8 cellular contexts compared by ENCODE assay signal in the genomic region with DNA sequence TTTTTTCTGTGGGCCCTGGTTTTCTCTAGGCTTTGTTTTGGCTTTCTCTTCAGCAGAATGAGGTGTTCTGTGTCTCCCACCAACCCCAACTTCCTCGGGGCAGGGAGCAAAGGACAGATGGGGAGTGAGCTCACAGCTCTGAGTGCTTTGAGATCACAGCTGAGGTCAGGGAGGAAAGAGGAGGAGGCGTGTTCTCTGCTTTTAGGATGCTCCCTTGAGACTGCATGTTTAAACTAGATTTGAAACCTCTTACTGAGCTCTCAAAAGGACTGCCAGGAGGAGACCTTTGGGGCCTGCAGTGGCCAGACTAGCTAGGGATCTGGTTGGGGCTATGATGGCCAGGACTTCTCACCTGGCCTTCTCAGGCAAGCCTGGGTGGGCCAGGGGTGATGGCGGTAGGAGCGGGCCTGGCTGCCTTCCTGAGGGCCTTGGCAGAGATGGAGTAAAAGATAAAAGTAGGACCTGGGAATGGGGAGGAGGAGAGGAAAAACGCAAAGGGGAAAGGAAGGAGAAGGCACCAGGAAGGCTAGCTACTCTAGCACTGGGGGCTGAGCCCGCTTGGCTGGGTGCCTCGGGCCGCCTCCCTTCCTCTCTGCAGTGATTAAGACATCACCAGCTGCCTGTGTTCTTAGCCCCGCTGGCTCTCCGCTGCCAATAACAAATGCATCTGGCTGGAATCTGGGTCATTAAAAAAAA.
A peak's percentile ranks its signal among the peaks of the same experiment; 100 is the strongest.
DNase-seq lines count a peak whose midpoint lies in the region; ATAC-seq and TF ChIP-seq lines count a peak whose summit lies in the region.

No MANE protein-coding gene starts in this region.

- H3K27ac Mint-ChIP-seq in natural killer cell treated with Interleukin-12 subunit alpha and Interleukin-12 subunit beta and Interleukin-15 and Interleukin-18, amount 100 ng/mL, for 72 hours: no peak overlapping the region

- no peak for TF ChIP-seq CTCF in omental fat pad (IDR thresholded peaks at IDR 0.05)

- H3K4me3 Mint-ChIP-seq in natural killer cell treated with Interleukin-12 subunit alpha and Interleukin-12 subunit beta and Interleukin-15 and Interleukin-18, amount 100 ng/mL, for 72 hours: no peak overlapping the region

- DNase-seq in D341Med (ENCODE audit: low spot score) (peak; percentile 88), NCI-H2171 treated with DMSO at 0.1 percent for 48 hours (lab: John Stamatoyannopoulos, UW) (peak; percentile 100), dedifferentiated amniotic fluid mesenchymal stem cell (ENCODE audit: extremely low spot score) (peak; percentile 53), omental fat pad (ENCODE audit: low spot score) (peak; percentile 57), COLO668 (lab: John Stamatoyannopoulos, UW; ENCODE audit: unreplicated experiment) (no peak), SHP77 (lab: John Stamatoyannopoulos, UW) (no peak)
- no peak for DNase-seq in natural killer cell treated with Interleukin-12 subunit alpha and Interleukin-12 subunit beta and Interleukin-15 and Interleukin-18, amount 100 ng/mL, for 72 hours (ENCODE audit: low spot score)

- H3K36me3 Mint-ChIP-seq in natural killer cell treated with Interleukin-12 subunit alpha and Interleukin-12 subunit beta and Interleukin-15 and Interleukin-18, amount 100 ng/mL, for 72 hours: no peaks in the 10 kb centered on the region

- H3K9me3 Mint-ChIP-seq in natural killer cell treated with Interleukin-12 subunit alpha and Interleukin-12 subunit beta and Interleukin-15 and Interleukin-18, amount 100 ng/mL, for 72 hours: no peaks in the 10 kb centered on the region

- no peaks in the 10 kb centered on the region for H3K27me3 Mint-ChIP-seq in natural killer cell treated with Interleukin-12 subunit alpha and Interleukin-12 subunit beta and Interleukin-15 and Interleukin-18, amount 100 ng/mL, for 72 hours

- ATAC-seq in omental fat pad (ENCODE audit: low FRiP score) (peak; percentile 91), GM21423 (IDR thresholded peaks at IDR 0.05; ENCODE audit: unreplicated experiment) (no peak)
- ATAC-seq in natural killer cell treated with Interleukin-12 subunit alpha and Interleukin-12 subunit beta and Interleukin-15 and Interleukin-18, amount 100 ng/mL, for 72 hours: no peak

- no peaks in the 10 kb centered on the region for H3K4me1 Mint-ChIP-seq in natural killer cell treated with Interleukin-12 subunit alpha and Interleukin-12 subunit beta and Interleukin-15 and Interleukin-18, amount 100 ng/mL, for 72 hours (ENCODE audit: low read depth in 2 of 2)

Comparison
In these comparisons a context has a peak if more than half of its experiments do, and no peak if none do; other contexts are left out.
1. DNase-seq: peak in D341Med (single experiment), NCI-H2171 treated with DMSO at 0.1 percent for 48 hours (single experiment), dedifferentiated amniotic fluid mesenchymal stem cell (single experiment) and omental fat pad (single experiment); none in COLO668 (single experiment), natural killer cell treated with Interleukin-12 subunit alpha and Interleukin-12 subunit beta and Interleukin-15 and Interleukin-18, amount 100 ng/mL, for 72 hours (single experiment) and SHP77 (0 of 2).